Comparison of ENCODE assay signal across 26 cellular contexts in the genomic region with DNA sequence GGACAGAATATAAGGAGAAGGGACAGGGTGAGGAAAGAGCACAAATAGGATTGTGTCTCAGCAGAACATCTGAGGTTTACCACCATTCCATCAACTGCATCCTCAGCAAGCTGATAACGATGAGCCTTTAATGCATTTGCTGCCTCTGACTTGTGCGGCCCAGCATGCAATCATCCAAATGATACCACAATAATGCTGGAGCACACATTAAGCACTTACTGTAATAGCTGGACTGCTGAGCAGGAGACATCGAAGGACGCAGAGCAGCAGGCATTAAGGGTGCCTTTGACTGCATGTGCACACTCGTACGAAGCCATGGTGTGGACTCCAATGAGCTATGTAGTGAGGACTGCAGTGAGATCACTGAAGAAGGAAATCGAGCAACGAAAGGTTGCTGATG.
A peak's percentile ranks its signal among the peaks of the same experiment; 100 is the strongest.
DNase-seq lines count a peak whose midpoint lies in the region; ATAC-seq and TF ChIP-seq lines count a peak whose summit lies in the region.
"Had no signal": no experiment of that assay in that cellular context is flagged by ENCODE, and none has a peak within 500 bp of the region (broad histone marks: within the 10 kb centered on the region; RNA-seq: fewer than 3 reads in every experiment).

No MANE protein-coding gene starts in this region.

- H3F3A ChIP-seq in neural cell (ENCODE audit: insufficient read depth, low read length, poor library complexity, severe bottlenecking): no peaks in the 10 kb centered on the region

- peak; percentile 83 for TF ChIP-seq EP300 in neural cell (conservative IDR thresholded peaks at IDR 0.05; ENCODE audit: poor library complexity, severe bottlenecking)

- no peaks in the 10 kb centered on the region for H3K79me2 ChIP-seq in neural cell (replicated peaks; ENCODE audit: insufficient read depth, low read length)

- CTCF ChIA-PET in activated CD8-positive, alpha-beta T cell treated with anti-CD3 and anti-CD28 coated beads, Interleukin-2, amount 10 ng/mL, durations not matched to agents 7 days and 5 days (lab: Charles Lee): no interaction called here
- CTCF ChIA-PET in activated CD8-positive, alpha-beta T cell treated with anti-CD3 and anti-CD28 coated beads for 36 hours (lab: Charles Lee): no interaction called here

- peak; percentile 15 for DNase-seq in activated CD8-positive, alpha-beta T cell treated with anti-CD3 and anti-CD28 coated beads, Interleukin-2, amount 10 ng/mL, durations not matched to agents 7 days and 5 days
- DNase-seq in activated CD8-positive, alpha-beta T cell treated with anti-CD3 and anti-CD28 coated beads for 36 hours: no peak
- DNase-seq in NCI-H146 (lab: John Stamatoyannopoulos, UW): peak; percentile 21
- peak; percentile 21 for DNase-seq in amniotic epithelial cell (ENCODE audit: low read depth)
- no peak for DNase-seq in NOMO-1 (lab: John Stamatoyannopoulos, UW; ENCODE audit: unreplicated experiment in 2 of 2)
- DNase-seq in islet precursor cell: no peak
- DNase-seq: 8988T; ACHN; BE2C; C1 segment of cervical spinal cord; CD4-positive, alpha-beta memory T cell; CD4-positive, CD25-positive, alpha-beta regulatory T cell; CD8-positive, alpha-beta memory T cell; COR-L47; DMS 273 treated with DMSO at 0.1 percent for 48 hours; DMS153; DMS53; DMS79; DND-41; EL; GDM1 had no signal

- intact Hi-C loops in activated CD8-positive, alpha-beta T cell treated with anti-CD3 and anti-CD28 coated beads for 36 hours (cut with micrococcal nuclease): no loop called here

- H3K4me3 ChIP-seq in neural cell (ENCODE audit: low read length): no peak overlapping the region
- H3K4me3 ChIP-seq: BLaER1, GM12878 had no signal

- no peaks in the 10 kb centered on the region for H3K9me3 Mint-ChIP-seq in activated CD8-positive, alpha-beta T cell treated with anti-CD3 and anti-CD28 coated beads, Interleukin-2, amount 10 ng/mL, durations not matched to agents 7 days and 5 days (ENCODE audit: insufficient read depth)
- H3K9me3 Mint-ChIP-seq in activated CD8-positive, alpha-beta T cell treated with anti-CD3 and anti-CD28 coated beads for 36 hours: no peaks in the 10 kb centered on the region
- H3K9me3 Mint-ChIP-seq: CD8-positive, alpha-beta memory T cell had no signal

- H3K9ac ChIP-seq in neural cell (ENCODE audit: low read length): no peak overlapping the region
- H3K9ac ChIP-seq: BLaER1 had no signal

- peaks cover 3% of the 10 kb centered on the region for H3K4me1 Mint-ChIP-seq in activated CD8-positive, alpha-beta T cell treated with anti-CD3 and anti-CD28 coated beads, Interleukin-2, amount 10 ng/mL, durations not matched to agents 7 days and 5 days (ENCODE audit: low read depth)
- H3K4me1 Mint-ChIP-seq in activated CD8-positive, alpha-beta T cell treated with anti-CD3 and anti-CD28 coated beads for 36 hours (ENCODE audit: low read depth): peaks cover 16% of the 10 kb centered on the region

- POLR2A ChIA-PET in activated CD8-positive, alpha-beta T cell treated with anti-CD3 and anti-CD28 coated beads, Interleukin-2, amount 10 ng/mL, durations not matched to agents 7 days and 5 days (lab: Charles Lee): no interaction called here
- POLR2A ChIA-PET in activated CD8-positive, alpha-beta T cell treated with anti-CD3 and anti-CD28 coated beads for 36 hours (lab: Charles Lee): interaction anchor here (0.7 kb wide), 1 partner anchor 29 kb away, joined by 3 read pairs; no protein-coding TSS in a partner anchor

- no peaks in the 10 kb centered on the region for H3K27me3 Mint-ChIP-seq in activated CD8-positive, alpha-beta T cell treated with anti-CD3 and anti-CD28 coated beads, Interleukin-2, amount 10 ng/mL, durations not matched to agents 7 days and 5 days (ENCODE audit: low read depth)
- no peaks in the 10 kb centered on the region for H3K27me3 Mint-ChIP-seq in activated CD8-positive, alpha-beta T cell treated with anti-CD3 and anti-CD28 coated beads for 36 hours
- H3K27me3 Mint-ChIP-seq: CD4-positive, alpha-beta memory T cell; CD4-positive, CD25-positive, alpha-beta regulatory T cell; CD8-positive, alpha-beta memory T cell had no signal

- no peaks in the 10 kb centered on the region for H3K9me3 ChIP-seq in neural cell (ENCODE audit: low read length)
- H3K9me3 ChIP-seq: BE2C, BLaER1 had no signal

- no peaks in the 10 kb centered on the region for H3K27me3 ChIP-seq in neural cell (ENCODE audit: insufficient read depth, low read depth, low read length)
- H3K27me3 ChIP-seq: BE2C, BLaER1 had no signal

- H3K36me3 Mint-ChIP-seq in activated CD8-positive, alpha-beta T cell treated with anti-CD3 and anti-CD28 coated beads, Interleukin-2, amount 10 ng/mL, durations not matched to agents 7 days and 5 days (ENCODE audit: low read depth): peaks cover 2% of the 10 kb centered on the region
- no peaks in the 10 kb centered on the region for H3K36me3 Mint-ChIP-seq in activated CD8-positive, alpha-beta T cell treated with anti-CD3 and anti-CD28 coated beads for 36 hours (ENCODE audit: low read depth)
- H3K36me3 Mint-ChIP-seq: CD14-positive monocyte; CD4-positive, alpha-beta memory T cell; CD8-positive, alpha-beta memory T cell had no signal

- H3K27ac Mint-ChIP-seq in activated CD8-positive, alpha-beta T cell treated with anti-CD3 and anti-CD28 coated beads, Interleukin-2, amount 10 ng/mL, durations not matched to agents 7 days and 5 days: no peak overlapping the region
- H3K27ac Mint-ChIP-seq in activated CD8-positive, alpha-beta T cell treated with anti-CD3 and anti-CD28 coated beads for 36 hours: no peak overlapping the region
- H3K27ac Mint-ChIP-seq: CD14-positive monocyte; CD4-positive, alpha-beta memory T cell; CD8-positive, alpha-beta memory T cell had no signal

- H3K4me3 Mint-ChIP-seq in activated CD8-positive, alpha-beta T cell treated with anti-CD3 and anti-CD28 coated beads, Interleukin-2, amount 10 ng/mL, durations not matched to agents 7 days and 5 days: no peak overlapping the region
- H3K4me3 Mint-ChIP-seq in activated CD8-positive, alpha-beta T cell treated with anti-CD3 and anti-CD28 coated beads for 36 hours: no peak overlapping the region
- H3K4me3 Mint-ChIP-seq: CD14-positive monocyte; CD8-positive, alpha-beta memory T cell had no signal

- no peak for ATAC-seq in activated CD8-positive, alpha-beta T cell treated with anti-CD3 and anti-CD28 coated beads, Interleukin-2, amount 10 ng/mL, durations not matched to agents 7 days and 5 days
- no peak for ATAC-seq in activated CD8-positive, alpha-beta T cell treated with anti-CD3 and anti-CD28 coated beads for 36 hours
- ATAC-seq in GM19035 (IDR thresholded peaks at IDR 0.05; ENCODE audit: unreplicated experiment): no peak
- ATAC-seq: GM12878 had no signal

- no peaks in the 10 kb centered on the region for H3K36me3 ChIP-seq in neural cell (ENCODE audit: insufficient read depth, low read length)
- H3K36me3 ChIP-seq: BE2C, BLaER1 had no signal

- H4K20me1 ChIP-seq in neural cell (ENCODE audit: insufficient read depth): no peaks in the 10 kb centered on the region
- H4K20me1 ChIP-seq: BLaER1 had no signal

- peak overlapping the region; percentile 60 for H3K27ac ChIP-seq in neural cell (ENCODE audit: low read length)
- H3K27ac ChIP-seq: BLaER1 had no signal

- no peaks in the 10 kb centered on the region for H3K9me2 ChIP-seq in neural cell (ENCODE audit: insufficient read depth, low read length)

- H2AFZ ChIP-seq in neural cell (ENCODE audit: low read depth, low read length): no peak overlapping the region

- no peak overlapping the region for H3K4me2 ChIP-seq in neural cell (ENCODE audit: low read length)
- H3K4me2 ChIP-seq: BLaER1 had no signal

- no peak for TF ChIP-seq RAD21 in neural cell (conservative IDR thresholded peaks at IDR 0.05)

- no peak for TF ChIP-seq CTCF in activated CD8-positive, alpha-beta T cell treated with anti-CD3 and anti-CD28 coated beads for 36 hours (IDR thresholded peaks at IDR 0.05)
- no peak for TF ChIP-seq CTCF in neural cell (IDR thresholded peaks at IDR 0.05; ENCODE audit: poor library complexity, severe bottlenecking)

TF ChIP-seq in neural cell, 6 proteins besides CTCF, POLR2A, EP300 and RAD21:
- TF ChIP-seq, protein P1, sequence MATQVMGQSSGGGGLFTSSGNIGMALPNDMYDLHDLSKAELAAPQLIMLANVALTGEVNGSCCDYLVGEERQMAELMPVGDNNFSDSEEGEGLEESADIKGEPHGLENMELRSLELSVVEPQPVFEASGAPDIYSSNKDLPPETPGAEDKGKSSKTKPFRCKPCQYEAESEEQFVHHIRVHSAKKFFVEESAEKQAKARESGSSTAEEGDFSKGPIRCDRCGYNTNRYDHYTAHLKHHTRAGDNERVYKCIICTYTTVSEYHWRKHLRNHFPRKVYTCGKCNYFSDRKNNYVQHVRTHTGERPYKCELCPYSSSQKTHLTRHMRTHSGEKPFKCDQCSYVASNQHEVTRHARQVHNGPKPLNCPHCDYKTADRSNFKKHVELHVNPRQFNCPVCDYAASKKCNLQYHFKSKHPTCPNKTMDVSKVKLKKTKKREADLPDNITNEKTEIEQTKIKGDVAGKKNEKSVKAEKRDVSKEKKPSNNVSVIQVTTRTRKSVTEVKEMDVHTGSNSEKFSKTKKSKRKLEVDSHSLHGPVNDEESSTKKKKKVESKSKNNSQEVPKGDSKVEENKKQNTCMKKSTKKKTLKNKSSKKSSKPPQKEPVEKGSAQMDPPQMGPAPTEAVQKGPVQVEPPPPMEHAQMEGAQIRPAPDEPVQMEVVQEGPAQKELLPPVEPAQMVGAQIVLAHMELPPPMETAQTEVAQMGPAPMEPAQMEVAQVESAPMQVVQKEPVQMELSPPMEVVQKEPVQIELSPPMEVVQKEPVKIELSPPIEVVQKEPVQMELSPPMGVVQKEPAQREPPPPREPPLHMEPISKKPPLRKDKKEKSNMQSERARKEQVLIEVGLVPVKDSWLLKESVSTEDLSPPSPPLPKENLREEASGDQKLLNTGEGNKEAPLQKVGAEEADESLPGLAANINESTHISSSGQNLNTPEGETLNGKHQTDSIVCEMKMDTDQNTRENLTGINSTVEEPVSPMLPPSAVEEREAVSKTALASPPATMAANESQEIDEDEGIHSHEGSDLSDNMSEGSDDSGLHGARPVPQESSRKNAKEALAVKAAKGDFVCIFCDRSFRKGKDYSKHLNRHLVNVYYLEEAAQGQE (IDR thresholded peaks at IDR 0.05; ENCODE audit: borderline replicate concordance): peak; percentile 88
- TF ChIP-seq MXI1 (conservative IDR thresholded peaks at IDR 0.05; ENCODE audit: poor library complexity, severe bottlenecking) (no peak), TAF1 (IDR thresholded peaks at IDR 0.05; ENCODE audit: low read depth) (no peak), SMC3 (conservative IDR thresholded peaks at IDR 0.05; ENCODE audit: poor library complexity) (no peak), POLR2AphosphoS5 (IDR thresholded peaks at IDR 0.05) (peak; percentile 100), EZH2 (IDR thresholded peaks at IDR 0.05; ENCODE audit: borderline replicate concordance, insufficient read depth, low read length, poor library complexity, severe bottlenecking) (no peak)

Comparison
In these comparisons a context has a peak if more than half of its experiments do, and no peak if none do; other contexts are left out.
1. DNase-seq: peak in activated CD8-positive, alpha-beta T cell treated with anti-CD3 and anti-CD28 coated beads, Interleukin-2, amount 10 ng/mL, durations not matched to agents 7 days and 5 days (single experiment), NCI-H146 (single experiment) and amniotic epithelial cell (single experiment); none in activated CD8-positive, alpha-beta T cell treated with anti-CD3 and anti-CD28 coated beads for 36 hours (single experiment), NOMO-1 (0 of 2) and islet precursor cell (single experiment).